ENCODE assay signal across 8 cellular contexts in genomic region chr20:38473353-38473795, GRCh38. TPM values are rescaled to one million over a fixed set of nuclear protein-coding genes. Genes with fewer than 3 reads are reported as not detected.
DNase-seq lines count a peak whose midpoint lies in the region; ATAC-seq and TF ChIP-seq lines count a peak whose summit lies in the region.

No MANE protein-coding gene starts in this region.

- H3K27me3 Mint-ChIP-seq in WTC11 (ENCODE audit: low read depth), result no peaks in the 10 kb centered on the region

- H3K9me3 Mint-ChIP-seq in WTC11, result no peaks in the 10 kb centered on the region

- H4K20me1 ChIP-seq in BLaER1 treated with 17β-estradiol and CSF1 and Interleukin-3, amounts not matched to agents 10 nM and 100 nM, result peaks cover 30 to 56% (median 52%) of the 10 kb centered on the region in 11 experiments; a peak in 20 of 22 replicates

- H3K27ac Mint-ChIP-seq in WTC11, result peak overlapping the region; percentile 61

- ATAC-seq in WTC11, result no peak
- ATAC-seq in esophagus mucosa, result no peak
- ATAC-seq in HG03521 (IDR thresholded peaks at IDR 0.05; ENCODE audit: unreplicated experiment), result no peak

- no peaks in the 10 kb centered on the region for H3K9me3 ChIP-seq in BLaER1 treated with 17β-estradiol and CSF1 and Interleukin-3, amounts not matched to agents 10 nM and 100 nM (replicated peaks in 1 of 11)
- H3K9me3 ChIP-seq in left ventricle myocardium inferior (replicated peaks) (no peaks in the 10 kb centered on the region), skeletal muscle satellite cell (replicated peaks; ENCODE audit: low read length) (no peaks in the 10 kb centered on the region)

- peaks cover 20% of the 10 kb centered on the region for H3K4me1 Mint-ChIP-seq in WTC11

- TF ChIP-seq CTCF in WTC11 (IDR thresholded peaks at IDR 0.05), result no peak
- no peak for TF ChIP-seq CTCF in left ventricle myocardium inferior (IDR thresholded peaks at IDR 0.05; ENCODE audit: borderline replicate concordance)

- POLR2A ChIA-PET in HEK293T (lab: Yijun Ruan, JAX) (interaction anchor here (0.8 to 3.5 kb wide), 13 partner anchors 12 to 89 kb away, joined by 3 to 67 read pairs (median 5); partner anchors contain the start of gene SNHG17), WTC11 (lab: Charles Lee) (interaction anchor here (1.5 to 1.9 kb wide), 3 partner anchors 9 to 39 kb away, joined by 3 to 19 read pairs (median 8); partner anchors contain the start of gene SNHG17)

- peak overlapping the region; percentile 85 to 95 (median 91) for H3K9ac ChIP-seq in BLaER1 treated with 17β-estradiol and CSF1 and Interleukin-3, amounts not matched to agents 10 nM and 100 nM
- H3K9ac ChIP-seq in skeletal muscle satellite cell (ENCODE audit: low read depth, low read length), result peak overlapping the region; percentile 90

- H3K36me3 ChIP-seq in BLaER1 treated with 17β-estradiol and CSF1 and Interleukin-3, amounts not matched to agents 10 nM and 100 nM, result peaks cover 0 to 23% (median 8%) of the 10 kb centered on the region in 11 experiments; a peak in 8 of 22 replicates
- H3K36me3 ChIP-seq in left ventricle myocardium inferior, result no peaks in the 10 kb centered on the region
- H3K36me3 ChIP-seq in skeletal muscle satellite cell (ENCODE audit: insufficient read depth, low read length), result no peaks in the 10 kb centered on the region

- H3K4me2 ChIP-seq in BLaER1 treated with 17β-estradiol and CSF1 and Interleukin-3, amounts not matched to agents 10 nM and 100 nM, result peak overlapping the region; percentile 85 to 97 (median 93)
- peak overlapping the region; percentile 81 for H3K4me2 ChIP-seq in skeletal muscle satellite cell (ENCODE audit: low read length)

- no peaks in the 10 kb centered on the region for H3K27me3 ChIP-seq in BLaER1 treated with 17β-estradiol and CSF1 and Interleukin-3, amounts not matched to agents 10 nM and 100 nM
- H3K27me3 ChIP-seq in left ventricle myocardium inferior (ENCODE audit: low read depth) (no peaks in the 10 kb centered on the region), skeletal muscle satellite cell (ENCODE audit: control insufficient read depth, insufficient read depth, low read length) (peaks cover 5% of the 10 kb centered on the region)

- H3K27ac ChIP-seq in BLaER1 treated with 17β-estradiol and CSF1 and Interleukin-3, amounts not matched to agents 10 nM and 100 nM, result peak overlapping the region; percentile 73 to 89 (median 86)
- H3K27ac ChIP-seq in left ventricle myocardium inferior (replicated peaks), result peak overlapping the region; percentile 96

- DNase-seq in HEK293T (ENCODE audit: extremely low spot score), result peak; percentile 45
- DNase-seq in WTC11 (ENCODE audit: low spot score), result no peak
- DNase-seq in left ventricle myocardium inferior, result no peak
- no peak for DNase-seq in NK-92 treated with Interleukin-12 subunit alpha and Interleukin-12 subunit beta, amount 100 ng/mL, for 24 hours (lab: John Stamatoyannopoulos, UW)

- H3K4me1 ChIP-seq in BLaER1 treated with 17β-estradiol and CSF1 and Interleukin-3, amounts not matched to agents 10 nM and 100 nM, result peaks cover 21 to 26% (median 23%) of the 10 kb centered on the region in 10 experiments
- peaks cover 40% of the 10 kb centered on the region for H3K4me1 ChIP-seq in left ventricle myocardium inferior
- H3K4me1 ChIP-seq in skeletal muscle satellite cell (ENCODE audit: control insufficient read depth, insufficient read depth, low read length), result peaks cover 10% of the 10 kb centered on the region

- intact Hi-C loops in left ventricle myocardium inferior (cut with micrococcal nuclease), result no loop called here

- peak overlapping the region; percentile 89 for H3K4me3 Mint-ChIP-seq in WTC11

- no peaks in the 10 kb centered on the region for H3K36me3 Mint-ChIP-seq in WTC11

- CTCF ChIA-PET in HEK293T (lab: Yijun Ruan, JAX) (interaction anchor here (0.6 to 1.3 kb wide), 4 partner anchors 27 to 254 kb away, joined by 3 to 4 read pairs (median 3); no protein-coding TSS in a partner anchor), WTC11 (lab: Charles Lee) (interaction anchor here (0.9 to 4.0 kb wide), 16 partner anchors 11 to 639 kb away, joined by 3 to 38 read pairs (median 6); partner anchors contain the start of gene SNHG17)

- peak overlapping the region; percentile 79 to 99 (median 96) for H3K4me3 ChIP-seq in BLaER1 treated with 17β-estradiol and CSF1 and Interleukin-3, amounts not matched to agents 10 nM and 100 nM
- peak overlapping the region; percentile 97 for H3K4me3 ChIP-seq in left ventricle myocardium inferior
- H3K4me3 ChIP-seq in skeletal muscle satellite cell (ENCODE audit: low read length), result peak overlapping the region; percentile 84

TF ChIP-seq in HEK293T, 16 proteins besides CTCF, POLR2A, EP300 and RAD21:
- TF ChIP-seq FOXK2 (IDR thresholded peaks at IDR 0.05) (no peak), PKNOX1 (IDR thresholded peaks at IDR 0.05) (no peak), ZNF384 (IDR thresholded peaks at IDR 0.05) (no peak), SP1 (IDR thresholded peaks at IDR 0.05) (no peak), TARDBP (IDR thresholded peaks at IDR 0.05) (no peak), L3MBTL2 (conservative IDR thresholded peaks at IDR 0.05) (no peak), FOXA1 (IDR thresholded peaks at IDR 0.05) (no peak), BHLHE40 (IDR thresholded peaks at IDR 0.05; ENCODE audit: borderline replicate concordance) (no peak), HDGF (IDR thresholded peaks at IDR 0.05; ENCODE audit: borderline replicate concordance) (no peak), ARNT (IDR thresholded peaks at IDR 0.05) (no peak), LEF1 (IDR thresholded peaks at IDR 0.05; ENCODE audit: borderline replicate concordance) (no peak), CTBP1 (IDR thresholded peaks at IDR 0.05; ENCODE audit: borderline replicate concordance) (no peak), FOXM1 (IDR thresholded peaks at IDR 0.05; ENCODE audit: borderline replicate concordance) (no peak), NFRKB (IDR thresholded peaks at IDR 0.05) (no peak), SUZ12 (IDR thresholded peaks at IDR 0.05) (no peak), ELF4 (IDR thresholded peaks at IDR 0.05) (no peak)

TF ChIP-seq in WTC11, 78 proteins besides CTCF, POLR2A, EP300 and RAD21 (continues in another document):
- no peak for TF ChIP-seq CREM (CRISPR knock-in tag; IDR thresholded peaks at IDR 0.05)
- no peak for TF ChIP-seq MAX (CRISPR knock-in tag; IDR thresholded peaks at IDR 0.05)
- no peak for TF ChIP-seq ZNF281 (CRISPR knock-in tag; IDR thresholded peaks at IDR 0.05)
- no peak for TF ChIP-seq RORB (CRISPR knock-in tag; IDR thresholded peaks at IDR 0.05)
- TF ChIP-seq USF1 (CRISPR knock-in tag; IDR thresholded peaks at IDR 0.05), result no peak
- TF ChIP-seq TEAD4 (CRISPR knock-in tag; IDR thresholded peaks at IDR 0.05), result no peak

RNA-seq across cellular contexts. Expression of gene RALGAPB, which starts 0.7 kb away (rescaled TPM):
- total RNA-seq in WTC11 (2021), result 29.4 to 36.7 TPM (median 31.4 TPM) in 3 replicates
- 21.4 TPM for total RNA-seq in left ventricle myocardium inferior
- total RNA-seq in skeletal muscle satellite cell (2012; rRNA removed), result 23.8 and 27.6 TPM in 2 replicates
- 19.8 TPM for total RNA-seq in esophagus mucosa

RNA-seq across cellular contexts. Expression of gene SNHG17, which starts 38.2 kb away (rescaled TPM):
- total RNA-seq in WTC11 (2021) (52.0 to 71.6 TPM (median 57.4 TPM) in 3 replicates), left ventricle myocardium inferior (5.1 TPM), esophagus mucosa (32.2 TPM)
- total RNA-seq in skeletal muscle satellite cell (2012; rRNA removed), result 10.0 and 11.2 TPM in 2 replicates
